Comparison of ENCODE assay signal across 20 cellular contexts in the genomic region with DNA sequence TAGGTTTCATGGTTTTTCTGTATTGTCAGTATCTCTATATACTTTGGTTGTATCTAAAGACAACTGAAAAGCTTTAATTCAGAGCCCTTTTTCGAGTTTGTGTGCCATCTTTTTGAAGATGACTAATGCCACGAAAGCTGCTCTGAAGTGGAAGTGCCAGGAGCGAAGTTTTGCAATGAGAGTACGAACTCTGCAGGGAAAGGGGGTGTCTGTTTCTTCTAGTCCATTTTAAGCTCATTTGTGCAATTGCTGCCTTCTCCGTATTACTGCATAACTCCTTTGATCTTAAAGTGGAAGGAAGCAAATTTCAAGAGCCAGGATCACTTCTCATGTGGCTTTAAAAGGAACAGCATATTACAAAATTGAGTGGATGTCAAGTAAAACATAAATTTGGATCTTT.
DNase-seq lines count a peak whose midpoint lies in the region; ATAC-seq and TF ChIP-seq lines count a peak whose summit lies in the region.
"Had no signal": no experiment of that assay in that cellular context is flagged by ENCODE, and none has a peak within 500 bp of the region (broad histone marks: within the 10 kb centered on the region; RNA-seq: fewer than 3 reads in every experiment).

No MANE protein-coding gene starts in this region.

- POLR2A ChIA-PET in naive thymus-derived CD8-positive, alpha-beta T cell (lab: Charles Lee) = no interaction called here

- H3K27me3 ChIP-seq in sigmoid colon = no peaks in the 10 kb centered on the region

- TF ChIP-seq EP300 in sigmoid colon (IDR thresholded peaks at IDR 0.05) = no peak

- DNase-seq in AG09309 (ENCODE audit: low read depth) = peak; percentile 18
- peak; percentile 96 for DNase-seq in MV-4-11 (lab: John Stamatoyannopoulos, UW)
- DNase-seq in epithelial cell of esophagus (ENCODE audit: low read depth) = peak; percentile 6
- no peak for DNase-seq in omental fat pad (ENCODE audit: low spot score)
- no peak for DNase-seq in naive thymus-derived CD8-positive, alpha-beta T cell
- DNase-seq in sigmoid colon = no peak
- no peak for DNase-seq in kidney glomerular epithelial cell (lab: John Stamatoyannopoulos, UW)
- DNase-seq: activated CD4-positive, alpha-beta T cell treated with anti-CD3 and anti-CD28 coated beads, Interleukin-2, amount 10 ng/mL, durations not matched to agents 24 days and 14 days; amniotic stem cell; erythroblast; HCEC 1CT; mesendoderm; NCI-H1105 treated with DMSO at 0.1 percent for 48 hours; NCI-H2171; NCI-H748 treated with DMSO at 0.1 percent for 48 hours; retina; stimulated activated naive CD4-positive, alpha-beta T cell treated with Interleukin-2 at 50 U/mL for 16 hours had no signal

- 86 to 94% methylated on average over 5 of the region's 5 CpGs for WGBS in sigmoid colon, 2 donors

- H3K27me3 Mint-ChIP-seq in naive thymus-derived CD8-positive, alpha-beta T cell = peaks cover 0 to 20% (median 7%) of the 10 kb centered on the region in 5 donors
- H3K27me3 Mint-ChIP-seq: activated CD4-positive, alpha-beta T cell treated with anti-CD3 and anti-CD28 coated beads, Interleukin-2, amount 10 ng/mL, durations not matched to agents 24 days and 14 days; type B pancreatic cell had no signal

- H3K27ac ChIP-seq in sigmoid colon = no peak overlapping the region

- peak; percentile 69 for ATAC-seq in omental fat pad (ENCODE audit: low FRiP score)
- ATAC-seq in naive thymus-derived CD8-positive, alpha-beta T cell = no peak
- no peak for ATAC-seq in GM21576 (IDR thresholded peaks at IDR 0.05; ENCODE audit: unreplicated experiment)

- peaks cover 0 to 3% (median 2%) of the 10 kb centered on the region in 9 donors for H3K9me3 Mint-ChIP-seq in naive thymus-derived CD8-positive, alpha-beta T cell
- H3K9me3 Mint-ChIP-seq: activated CD4-positive, alpha-beta T cell treated with anti-CD3 and anti-CD28 coated beads, Interleukin-2, amount 10 ng/mL, durations not matched to agents 24 days and 14 days had no signal

- H3K4me3 ChIP-seq in AG09309 (ENCODE audit: control insufficient read depth, low read depth, low read length) (no peak overlapping the region), epithelial cell of esophagus (ENCODE audit: low read length) (no peak overlapping the region), sigmoid colon (no peak overlapping the region)

- no peak for TF ChIP-seq POLR2A in sigmoid colon (IDR thresholded peaks at IDR 0.05)

- no peak overlapping the region for H3K27ac Mint-ChIP-seq in naive thymus-derived CD8-positive, alpha-beta T cell
- H3K27ac Mint-ChIP-seq: activated CD4-positive, alpha-beta T cell treated with anti-CD3 and anti-CD28 coated beads, Interleukin-2, amount 10 ng/mL, durations not matched to agents 24 days and 14 days; type B pancreatic cell had no signal

- intact Hi-C loops in sigmoid colon (cut with DNase I) = no loop called here

- TF ChIP-seq CTCF in AG09309 (IDR thresholded peaks at IDR 0.05; ENCODE audit: control insufficient read depth, insufficient read depth, low read depth, low read length, missing control alignments) (no peak), epithelial cell of esophagus (IDR thresholded peaks at IDR 0.05; ENCODE audit: insufficient read depth, low read depth, low read length, missing control alignments) (no peak), omental fat pad (IDR thresholded peaks at IDR 0.05) (no peak), sigmoid colon (IDR thresholded peaks at IDR 0.05) (no peak)

- H3K36me3 Mint-ChIP-seq in naive thymus-derived CD8-positive, alpha-beta T cell = no peaks in the 10 kb centered on the region

- H3K36me3 ChIP-seq in sigmoid colon = no peaks in the 10 kb centered on the region

- no peak overlapping the region for H3K4me3 Mint-ChIP-seq in naive thymus-derived CD8-positive, alpha-beta T cell
- H3K4me3 Mint-ChIP-seq: activated CD4-positive, alpha-beta T cell treated with anti-CD3 and anti-CD28 coated beads, Interleukin-2, amount 10 ng/mL, durations not matched to agents 24 days and 14 days; neural crest cell; type B pancreatic cell had no signal

- H3K9me3 ChIP-seq in sigmoid colon = peaks cover 0 to under 1% (median 0%) of the 10 kb centered on the region in 4 donors

- peaks cover 0 to 22% (median 18%) of the 10 kb centered on the region in 4 donors for H3K4me1 ChIP-seq in sigmoid colon

- no peaks in the 10 kb centered on the region for H3K4me1 Mint-ChIP-seq in naive thymus-derived CD8-positive, alpha-beta T cell
- H3K4me1 Mint-ChIP-seq: activated CD4-positive, alpha-beta T cell treated with anti-CD3 and anti-CD28 coated beads, Interleukin-2, amount 10 ng/mL, durations not matched to agents 24 days and 14 days had no signal

Comparison
In these comparisons a context has a peak if more than half of its experiments do, and no peak if none do; other contexts are left out.
1. DNase-seq: peak in AG09309 (single experiment), MV-4-11 (single experiment) and epithelial cell of esophagus (single experiment); none in omental fat pad (single experiment), naive thymus-derived CD8-positive, alpha-beta T cell (0 of 10), sigmoid colon (single experiment) and kidney glomerular epithelial cell (single experiment).